1 cellular context compared by ENCODE assay signal in the genomic region with DNA sequence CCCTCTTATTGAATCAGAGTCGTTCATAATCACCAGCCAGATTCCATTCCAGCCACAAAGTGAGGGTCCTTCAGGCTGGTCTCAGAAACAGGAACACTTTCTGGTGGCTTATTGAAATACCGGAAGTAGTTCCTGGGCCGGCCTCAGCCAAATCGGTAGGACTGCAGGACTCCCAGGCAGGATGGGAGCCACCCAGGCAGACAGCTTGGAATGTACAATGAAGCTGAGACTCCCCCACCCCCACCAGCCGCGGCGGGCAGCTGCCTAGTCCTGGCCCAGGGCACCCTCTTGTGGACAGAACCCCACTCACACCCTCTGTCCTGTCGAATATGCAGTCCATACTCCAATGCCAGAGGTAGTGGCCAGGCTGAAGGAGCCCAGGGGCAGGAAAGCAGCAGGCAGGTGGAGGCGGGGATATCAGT.
TF ChIP-seq lines count a peak whose summit lies in the region.

No MANE protein-coding gene starts in this region.

TF ChIP-seq in HEK293, 187 proteins besides CTCF, POLR2A, EP300 and RAD21 (continued from another document and continues in another):
- TF ChIP-seq, protein P1, sequence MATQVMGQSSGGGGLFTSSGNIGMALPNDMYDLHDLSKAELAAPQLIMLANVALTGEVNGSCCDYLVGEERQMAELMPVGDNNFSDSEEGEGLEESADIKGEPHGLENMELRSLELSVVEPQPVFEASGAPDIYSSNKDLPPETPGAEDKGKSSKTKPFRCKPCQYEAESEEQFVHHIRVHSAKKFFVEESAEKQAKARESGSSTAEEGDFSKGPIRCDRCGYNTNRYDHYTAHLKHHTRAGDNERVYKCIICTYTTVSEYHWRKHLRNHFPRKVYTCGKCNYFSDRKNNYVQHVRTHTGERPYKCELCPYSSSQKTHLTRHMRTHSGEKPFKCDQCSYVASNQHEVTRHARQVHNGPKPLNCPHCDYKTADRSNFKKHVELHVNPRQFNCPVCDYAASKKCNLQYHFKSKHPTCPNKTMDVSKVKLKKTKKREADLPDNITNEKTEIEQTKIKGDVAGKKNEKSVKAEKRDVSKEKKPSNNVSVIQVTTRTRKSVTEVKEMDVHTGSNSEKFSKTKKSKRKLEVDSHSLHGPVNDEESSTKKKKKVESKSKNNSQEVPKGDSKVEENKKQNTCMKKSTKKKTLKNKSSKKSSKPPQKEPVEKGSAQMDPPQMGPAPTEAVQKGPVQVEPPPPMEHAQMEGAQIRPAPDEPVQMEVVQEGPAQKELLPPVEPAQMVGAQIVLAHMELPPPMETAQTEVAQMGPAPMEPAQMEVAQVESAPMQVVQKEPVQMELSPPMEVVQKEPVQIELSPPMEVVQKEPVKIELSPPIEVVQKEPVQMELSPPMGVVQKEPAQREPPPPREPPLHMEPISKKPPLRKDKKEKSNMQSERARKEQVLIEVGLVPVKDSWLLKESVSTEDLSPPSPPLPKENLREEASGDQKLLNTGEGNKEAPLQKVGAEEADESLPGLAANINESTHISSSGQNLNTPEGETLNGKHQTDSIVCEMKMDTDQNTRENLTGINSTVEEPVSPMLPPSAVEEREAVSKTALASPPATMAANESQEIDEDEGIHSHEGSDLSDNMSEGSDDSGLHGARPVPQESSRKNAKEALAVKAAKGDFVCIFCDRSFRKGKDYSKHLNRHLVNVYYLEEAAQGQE (tag by site-specific recombination; IDR thresholded peaks at IDR 0.05) = no peak
- TF ChIP-seq, protein P2, sequence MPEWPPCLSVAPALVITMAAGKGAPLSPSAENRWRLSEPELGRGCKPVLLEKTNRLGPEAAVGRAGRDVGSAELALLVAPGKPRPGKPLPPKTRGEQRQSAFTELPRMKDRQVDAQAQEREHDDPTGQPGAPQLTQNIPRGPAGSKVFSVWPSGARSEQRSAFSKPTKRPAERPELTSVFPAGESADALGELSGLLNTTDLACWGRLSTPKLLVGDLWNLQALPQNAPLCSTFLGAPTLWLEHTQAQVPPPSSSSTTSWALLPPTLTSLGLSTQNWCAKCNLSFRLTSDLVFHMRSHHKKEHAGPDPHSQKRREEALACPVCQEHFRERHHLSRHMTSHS (tag by site-specific recombination; IDR thresholded peaks at IDR 0.05) = no peak
- 0 out of 2 replicates have a peak, but pooled peaks have one; percentile 28 for TF ChIP-seq ZIC2 (tag by site-specific recombination; IDR thresholded peaks at IDR 0.05)
- TF ChIP-seq SP7 (tag by site-specific recombination; IDR thresholded peaks at IDR 0.05) = peak; percentile 55
- no peak for TF ChIP-seq ZNF596 (tag by site-specific recombination; IDR thresholded peaks at IDR 0.05)
- 0 out of 2 replicates have a peak, but pooled peaks have one; percentile 11 for TF ChIP-seq SP3 (tag by site-specific recombination; IDR thresholded peaks at IDR 0.05)
- TF ChIP-seq GLIS1 (tag by site-specific recombination; IDR thresholded peaks at IDR 0.05) = peak; percentile 74
- TF ChIP-seq, protein P3, sequence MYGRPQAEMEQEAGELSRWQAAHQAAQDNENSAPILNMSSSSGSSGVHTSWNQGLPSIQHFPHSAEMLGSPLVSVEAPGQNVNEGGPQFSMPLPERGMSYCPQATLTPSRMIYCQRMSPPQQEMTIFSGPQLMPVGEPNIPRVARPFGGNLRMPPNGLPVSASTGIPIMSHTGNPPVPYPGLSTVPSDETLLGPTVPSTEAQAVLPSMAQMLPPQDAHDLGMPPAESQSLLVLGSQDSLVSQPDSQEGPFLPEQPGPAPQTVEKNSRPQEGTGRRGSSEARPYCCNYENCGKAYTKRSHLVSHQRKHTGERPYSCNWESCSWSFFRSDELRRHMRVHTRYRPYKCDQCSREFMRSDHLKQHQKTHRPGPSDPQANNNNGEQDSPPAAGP (tag by site-specific recombination; IDR thresholded peaks at IDR 0.05) = peak; percentile 53; the same call in 1 of the 2 replicates
- TF ChIP-seq, protein P4, sequence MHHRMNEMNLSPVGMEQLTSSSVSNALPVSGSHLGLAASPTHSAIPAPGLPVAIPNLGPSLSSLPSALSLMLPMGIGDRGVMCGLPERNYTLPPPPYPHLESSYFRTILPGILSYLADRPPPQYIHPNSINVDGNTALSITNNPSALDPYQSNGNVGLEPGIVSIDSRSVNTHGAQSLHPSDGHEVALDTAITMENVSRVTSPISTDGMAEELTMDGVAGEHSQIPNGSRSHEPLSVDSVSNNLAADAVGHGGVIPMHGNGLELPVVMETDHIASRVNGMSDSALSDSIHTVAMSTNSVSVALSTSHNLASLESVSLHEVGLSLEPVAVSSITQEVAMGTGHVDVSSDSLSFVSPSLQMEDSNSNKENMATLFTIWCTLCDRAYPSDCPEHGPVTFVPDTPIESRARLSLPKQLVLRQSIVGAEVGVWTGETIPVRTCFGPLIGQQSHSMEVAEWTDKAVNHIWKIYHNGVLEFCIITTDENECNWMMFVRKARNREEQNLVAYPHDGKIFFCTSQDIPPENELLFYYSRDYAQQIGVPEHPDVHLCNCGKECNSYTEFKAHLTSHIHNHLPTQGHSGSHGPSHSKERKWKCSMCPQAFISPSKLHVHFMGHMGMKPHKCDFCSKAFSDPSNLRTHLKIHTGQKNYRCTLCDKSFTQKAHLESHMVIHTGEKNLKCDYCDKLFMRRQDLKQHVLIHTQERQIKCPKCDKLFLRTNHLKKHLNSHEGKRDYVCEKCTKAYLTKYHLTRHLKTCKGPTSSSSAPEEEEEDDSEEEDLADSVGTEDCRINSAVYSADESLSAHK (tag by site-specific recombination; IDR thresholded peaks at IDR 0.05) = no peak
- TF ChIP-seq ZNF585B (tag by site-specific recombination; IDR thresholded peaks at IDR 0.05) = no peak
- TF ChIP-seq ZNF610 (tag by site-specific recombination; IDR thresholded peaks at IDR 0.05; ENCODE audit: borderline replicate concordance) = no peak
- no peak for TF ChIP-seq ZNF174 (tag by site-specific recombination; IDR thresholded peaks at IDR 0.05)
- TF ChIP-seq MYNN (tag by site-specific recombination; IDR thresholded peaks at IDR 0.05; ENCODE audit: borderline replicate concordance) = no peak
- TF ChIP-seq MEIS1 (CRISPR knock-in tag; IDR thresholded peaks at IDR 0.05; ENCODE audit: borderline replicate concordance) = no peak
- TF ChIP-seq, protein P5, sequence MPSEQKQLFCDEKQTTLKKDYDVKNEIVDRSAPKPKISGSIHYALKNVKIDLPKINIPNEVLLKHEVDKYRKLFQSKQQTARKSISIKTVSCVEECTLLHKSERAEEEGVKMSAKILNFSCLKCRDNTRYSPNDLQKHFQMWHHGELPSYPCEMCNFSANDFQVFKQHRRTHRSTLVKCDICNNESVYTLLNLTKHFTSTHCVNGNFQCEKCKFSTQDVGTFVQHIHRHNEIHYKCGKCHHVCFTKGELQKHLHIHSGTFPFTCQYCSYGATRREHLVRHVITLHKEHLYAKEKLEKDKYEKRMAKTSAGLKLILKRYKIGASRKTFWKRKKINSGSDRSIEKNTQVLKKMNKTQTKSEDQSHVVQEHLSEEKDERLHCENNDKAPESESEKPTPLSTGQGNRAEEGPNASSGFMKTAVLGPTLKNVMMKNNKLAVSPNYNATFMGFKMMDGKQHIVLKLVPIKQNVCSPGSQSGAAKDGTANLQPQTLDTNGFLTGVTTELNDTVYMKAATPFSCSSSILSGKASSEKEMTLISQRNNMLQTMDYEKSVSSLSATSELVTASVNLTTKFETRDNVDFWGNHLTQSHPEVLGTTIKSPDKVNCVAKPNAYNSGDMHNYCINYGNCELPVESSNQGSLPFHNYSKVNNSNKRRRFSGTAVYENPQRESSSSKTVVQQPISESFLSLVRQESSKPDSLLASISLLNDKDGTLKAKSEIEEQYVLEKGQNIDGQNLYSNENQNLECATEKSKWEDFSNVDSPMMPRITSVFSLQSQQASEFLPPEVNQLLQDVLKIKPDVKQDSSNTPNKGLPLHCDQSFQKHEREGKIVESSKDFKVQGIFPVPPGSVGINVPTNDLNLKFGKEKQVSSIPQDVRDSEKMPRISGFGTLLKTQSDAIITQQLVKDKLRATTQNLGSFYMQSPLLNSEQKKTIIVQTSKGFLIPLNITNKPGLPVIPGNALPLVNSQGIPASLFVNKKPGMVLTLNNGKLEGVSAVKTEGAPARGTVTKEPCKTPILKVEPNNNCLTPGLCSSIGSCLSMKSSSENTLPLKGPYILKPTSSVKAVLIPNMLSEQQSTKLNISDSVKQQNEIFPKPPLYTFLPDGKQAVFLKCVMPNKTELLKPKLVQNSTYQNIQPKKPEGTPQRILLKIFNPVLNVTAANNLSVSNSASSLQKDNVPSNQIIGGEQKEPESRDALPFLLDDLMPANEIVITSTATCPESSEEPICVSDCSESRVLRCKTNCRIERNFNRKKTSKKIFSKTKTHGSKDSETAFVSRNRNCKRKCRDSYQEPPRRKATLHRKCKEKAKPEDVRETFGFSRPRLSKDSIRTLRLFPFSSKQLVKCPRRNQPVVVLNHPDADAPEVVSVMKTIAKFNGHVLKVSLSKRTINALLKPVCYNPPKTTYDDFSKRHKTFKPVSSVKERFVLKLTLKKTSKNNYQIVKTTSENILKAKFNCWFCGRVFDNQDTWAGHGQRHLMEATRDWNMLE (tag by site-specific recombination; conservative IDR thresholded peaks at IDR 0.05; ENCODE audit: low read depth) = peak; percentile 57
- TF ChIP-seq, protein P6, sequence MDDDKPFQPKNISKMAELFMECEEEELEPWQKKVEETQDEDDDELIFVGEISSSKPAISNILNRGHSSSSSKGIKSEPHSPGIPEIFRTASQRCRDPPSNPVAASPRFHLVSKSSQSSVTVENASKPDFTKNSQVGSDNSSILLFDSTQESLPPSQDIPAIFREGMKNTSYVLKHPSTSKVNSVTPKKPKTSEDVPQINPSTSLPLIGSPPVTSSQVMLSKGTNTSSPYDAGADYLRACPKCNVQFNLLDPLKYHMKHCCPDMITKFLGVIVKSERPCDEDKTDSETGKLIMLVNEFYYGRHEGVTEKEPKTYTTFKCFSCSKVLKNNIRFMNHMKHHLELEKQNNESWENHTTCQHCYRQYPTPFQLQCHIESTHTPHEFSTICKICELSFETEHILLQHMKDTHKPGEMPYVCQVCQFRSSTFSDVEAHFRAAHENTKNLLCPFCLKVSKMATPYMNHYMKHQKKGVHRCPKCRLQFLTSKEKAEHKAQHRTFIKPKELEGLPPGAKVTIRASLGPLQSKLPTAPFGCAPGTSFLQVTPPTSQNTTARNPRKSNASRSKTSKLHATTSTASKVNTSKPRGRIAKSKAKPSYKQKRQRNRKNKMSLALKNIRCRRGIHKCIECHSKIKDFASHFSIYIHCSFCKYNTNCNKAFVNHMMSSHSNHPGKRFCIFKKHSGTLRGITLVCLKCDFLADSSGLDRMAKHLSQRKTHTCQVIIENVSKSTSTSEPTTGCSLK (tag by site-specific recombination; IDR thresholded peaks at IDR 0.05) = no peak
- TF ChIP-seq ZFP37 (tag by site-specific recombination; IDR thresholded peaks at IDR 0.05) = no peak
- peak; percentile 65; the same call in 1 of the 2 replicates for TF ChIP-seq ZSCAN30 (tag by site-specific recombination; IDR thresholded peaks at IDR 0.05)
- TF ChIP-seq ZNF266 (tag by site-specific recombination; IDR thresholded peaks at IDR 0.05; ENCODE audit: low read depth) = no peak
- TF ChIP-seq SP2 (tag by site-specific recombination; IDR thresholded peaks at IDR 0.05) = no peak
- TF ChIP-seq ZEB2 (tag by site-specific recombination; IDR thresholded peaks at IDR 0.05) = 0 out of 2 replicates have a peak, but pooled peaks have one; percentile 27
- TF ChIP-seq ZNF530 (tag by site-specific recombination; IDR thresholded peaks at IDR 0.05; ENCODE audit: low read depth) = no peak
- TF ChIP-seq, protein P7, sequence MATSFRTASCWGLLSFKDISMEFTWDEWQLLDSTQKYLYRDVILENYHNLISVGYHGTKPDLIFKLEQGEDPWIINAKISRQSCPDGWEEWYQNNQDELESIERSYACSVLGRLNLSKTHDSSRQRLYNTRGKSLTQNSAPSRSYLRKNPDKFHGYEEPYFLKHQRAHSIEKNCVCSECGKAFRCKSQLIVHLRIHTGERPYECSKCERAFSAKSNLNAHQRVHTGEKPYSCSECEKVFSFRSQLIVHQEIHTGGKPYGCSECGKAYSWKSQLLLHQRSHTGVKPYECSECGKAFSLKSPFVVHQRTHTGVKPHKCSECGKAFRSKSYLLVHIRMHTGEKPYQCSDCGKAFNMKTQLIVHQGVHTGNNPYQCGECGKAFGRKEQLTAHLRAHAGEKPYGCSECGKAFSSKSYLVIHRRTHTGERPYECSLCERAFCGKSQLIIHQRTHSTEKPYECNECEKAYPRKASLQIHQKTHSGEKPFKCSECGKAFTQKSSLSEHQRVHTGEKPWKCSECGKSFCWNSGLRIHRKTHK (tag by site-specific recombination; IDR thresholded peaks at IDR 0.05) = no peak
- TF ChIP-seq BCL11B (tag by site-specific recombination; IDR thresholded peaks at IDR 0.05; ENCODE audit: low read depth) = no peak
- TF ChIP-seq ZNF529 (tag by site-specific recombination; IDR thresholded peaks at IDR 0.05; ENCODE audit: insufficient replicate concordance) = no peak
- no peak for TF ChIP-seq ZNF10 (tag by site-specific recombination; IDR thresholded peaks at IDR 0.05)
- no peak for TF ChIP-seq ZNF138 (tag by site-specific recombination; IDR thresholded peaks at IDR 0.05; ENCODE audit: borderline replicate concordance)
- TF ChIP-seq ZNF274 (IDR thresholded peaks at IDR 0.05; ENCODE audit: low read length) = no peak
- no peak for TF ChIP-seq ZNF274 (tag by site-specific recombination; IDR thresholded peaks at IDR 0.05; ENCODE audit: borderline replicate concordance)
- TF ChIP-seq ZNF112 (tag by site-specific recombination; IDR thresholded peaks at IDR 0.05) = no peak
- TF ChIP-seq ZNF202 (tag by site-specific recombination; IDR thresholded peaks at IDR 0.05; ENCODE audit: borderline replicate concordance) = no peak
- TF ChIP-seq ZNF169 (tag by site-specific recombination; IDR thresholded peaks at IDR 0.05) = no peak
- TF ChIP-seq ZNF514 (tag by site-specific recombination; IDR thresholded peaks at IDR 0.05) = no peak
- TF ChIP-seq, protein P8, sequence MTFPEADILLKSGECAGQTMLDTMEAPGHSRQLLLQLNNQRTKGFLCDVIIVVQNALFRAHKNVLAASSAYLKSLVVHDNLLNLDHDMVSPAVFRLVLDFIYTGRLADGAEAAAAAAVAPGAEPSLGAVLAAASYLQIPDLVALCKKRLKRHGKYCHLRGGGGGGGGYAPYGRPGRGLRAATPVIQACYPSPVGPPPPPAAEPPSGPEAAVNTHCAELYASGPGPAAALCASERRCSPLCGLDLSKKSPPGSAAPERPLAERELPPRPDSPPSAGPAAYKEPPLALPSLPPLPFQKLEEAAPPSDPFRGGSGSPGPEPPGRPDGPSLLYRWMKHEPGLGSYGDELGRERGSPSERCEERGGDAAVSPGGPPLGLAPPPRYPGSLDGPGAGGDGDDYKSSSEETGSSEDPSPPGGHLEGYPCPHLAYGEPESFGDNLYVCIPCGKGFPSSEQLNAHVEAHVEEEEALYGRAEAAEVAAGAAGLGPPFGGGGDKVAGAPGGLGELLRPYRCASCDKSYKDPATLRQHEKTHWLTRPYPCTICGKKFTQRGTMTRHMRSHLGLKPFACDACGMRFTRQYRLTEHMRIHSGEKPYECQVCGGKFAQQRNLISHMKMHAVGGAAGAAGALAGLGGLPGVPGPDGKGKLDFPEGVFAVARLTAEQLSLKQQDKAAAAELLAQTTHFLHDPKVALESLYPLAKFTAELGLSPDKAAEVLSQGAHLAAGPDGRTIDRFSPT (tag by site-specific recombination; IDR thresholded peaks at IDR 0.05) = no peak
- TF ChIP-seq ZNF433 (tag by site-specific recombination; IDR thresholded peaks at IDR 0.05; ENCODE audit: low read depth) = no peak
- TF ChIP-seq ZNF621 (tag by site-specific recombination; IDR thresholded peaks at IDR 0.05) = no peak
- no peak for TF ChIP-seq ZNF366 (tag by site-specific recombination; conservative IDR thresholded peaks at IDR 0.05)
- 0 out of 2 replicates have a peak, but pooled peaks have one; percentile 20 for TF ChIP-seq KLF16 (tag by site-specific recombination; IDR thresholded peaks at IDR 0.05)
